In the genomic region with DNA sequence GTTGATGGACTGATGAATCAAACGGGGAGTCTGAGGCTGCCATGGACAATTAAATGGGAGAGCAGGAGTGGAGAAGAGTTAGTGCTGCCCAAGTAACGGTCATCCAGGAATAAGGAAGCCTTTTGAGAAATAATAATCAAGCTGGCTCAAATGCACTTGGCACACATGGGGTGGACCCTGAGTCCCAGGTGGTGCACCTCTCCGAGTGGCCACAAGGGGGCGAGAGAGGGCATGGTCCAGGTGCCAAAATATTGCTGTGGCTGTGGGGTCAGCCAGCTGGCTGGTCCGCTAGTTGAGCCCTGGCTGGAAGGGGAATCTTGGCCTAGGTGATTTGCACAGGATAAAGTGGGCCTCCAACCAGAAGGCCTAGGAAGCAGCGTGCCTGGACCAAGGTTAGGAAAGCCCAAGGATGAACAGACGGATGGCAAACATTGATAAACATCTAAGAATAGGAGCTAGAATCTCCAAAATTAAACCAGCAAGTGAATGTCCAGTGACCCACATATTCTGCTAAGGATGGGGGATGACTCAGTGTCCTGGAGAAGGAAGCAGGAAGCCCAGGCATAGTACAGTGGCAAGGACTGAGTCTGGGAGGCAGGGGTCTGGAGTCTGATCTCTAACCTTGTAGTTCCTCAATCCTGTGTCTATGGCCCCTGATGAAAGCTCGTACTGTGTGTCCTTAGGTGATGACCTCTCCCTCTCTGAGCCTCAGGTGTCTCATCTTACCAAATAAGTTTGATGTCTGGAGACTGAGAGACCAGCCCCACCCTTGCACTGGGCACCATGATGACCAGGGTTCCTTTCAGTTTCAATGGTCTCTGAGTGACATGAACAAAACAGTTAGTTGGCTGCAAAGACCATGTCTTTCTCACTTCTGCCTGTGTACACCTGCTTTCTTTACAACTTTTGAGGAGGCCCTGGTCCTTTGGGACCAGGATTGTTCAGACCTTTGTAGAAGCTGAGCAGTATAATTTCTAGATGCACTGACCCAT, we compare ENCODE assay signal across 9 cellular contexts. TPM values are rescaled to one million over a fixed set of nuclear protein-coding genes. Genes with fewer than 3 reads are reported as not detected.
DNase-seq lines count a peak whose midpoint lies in the region; ATAC-seq and TF ChIP-seq lines count a peak whose summit lies in the region.
"Had no signal": no experiment of that assay in that cellular context is flagged by ENCODE, and none has a peak within 500 bp of the region (broad histone marks: within the 10 kb centered on the region; RNA-seq: fewer than 3 reads in every experiment).

No MANE protein-coding gene starts in this region.

- CTCF ChIA-PET in activated naive CD4-positive, alpha-beta T cell treated with anti-CD3 and anti-CD28 coated beads for 36 hours (lab: Charles Lee): interaction anchor here (0.8 to 3.6 kb wide), 25 partner anchors 9 to 301 kb away, joined by 3 to 26 read pairs (median 4); partner anchors contain the start of genes SHB and SLC25A51

- ATAC-seq in HG02798 (IDR thresholded peaks at IDR 0.05; ENCODE audit: poor library complexity, unreplicated experiment) (peak; percentile 50), Right ventricle myocardium superior (ENCODE audit: poor library complexity) (peak; percentile 88)

- H3K27me3 Mint-ChIP-seq in activated naive CD4-positive, alpha-beta T cell treated with anti-CD3 and anti-CD28 coated beads for 36 hours (ENCODE audit: low read depth): no peaks in the 10 kb centered on the region

- intact Hi-C loops in activated naive CD4-positive, alpha-beta T cell treated with anti-CD3 and anti-CD28 coated beads for 36 hours (cut with micrococcal nuclease): loop anchor here (1.0 to 5.0 kb wide), 5 partner anchors 73 to 312 kb away; no protein-coding TSS in a partner anchor
- intact Hi-C loops in Right ventricle myocardium superior (cut with DNase I): no loop called here

- no peaks in the 10 kb centered on the region for H3K36me3 Mint-ChIP-seq in activated naive CD4-positive, alpha-beta T cell treated with anti-CD3 and anti-CD28 coated beads for 36 hours (ENCODE audit: low read depth)

- H3K4me3 Mint-ChIP-seq in activated naive CD4-positive, alpha-beta T cell treated with anti-CD3 and anti-CD28 coated beads for 36 hours: no peak overlapping the region

- DNase-seq in NCI-H1436 (lab: John Stamatoyannopoulos, UW): peak; percentile 22
- DNase-seq in NCI-H1436 treated with DMSO at 0.1 percent for 48 hours (lab: John Stamatoyannopoulos, UW): no peak
- peak; percentile 55 for DNase-seq in RPMI7951 (ENCODE audit: low read depth)
- peak; percentile 78 for DNase-seq in activated naive CD4-positive, alpha-beta T cell treated with anti-CD3 and anti-CD28 coated beads for 36 hours
- DNase-seq in Right ventricle myocardium superior: peak; percentile 86
- DNase-seq in retinal pigment epithelial cell (ENCODE audit: low read depth): no peak
- no peak for DNase-seq in dedifferentiated amniotic fluid mesenchymal stem cell (ENCODE audit: extremely low spot score)

- H3K4me3 ChIP-seq in retinal pigment epithelial cell (ENCODE audit: low read length): no peak overlapping the region
- H3K4me3 ChIP-seq: BLaER1 treated with 17β-estradiol and CSF1 and Interleukin-3, amounts not matched to agents 10 nM and 100 nM had no signal

- no peaks in the 10 kb centered on the region for H3K9me3 Mint-ChIP-seq in activated naive CD4-positive, alpha-beta T cell treated with anti-CD3 and anti-CD28 coated beads for 36 hours

- H3K27ac Mint-ChIP-seq in activated naive CD4-positive, alpha-beta T cell treated with anti-CD3 and anti-CD28 coated beads for 36 hours: no peak overlapping the region

- TF ChIP-seq CTCF in retinal pigment epithelial cell (conservative IDR thresholded peaks at IDR 0.05; ENCODE audit: low read depth, low read length): peak; percentile 97

- no peaks in the 10 kb centered on the region for H3K4me1 Mint-ChIP-seq in activated naive CD4-positive, alpha-beta T cell treated with anti-CD3 and anti-CD28 coated beads for 36 hours (ENCODE audit: low read depth)

RNA-seq across cellular contexts. Expression of gene SHB, which starts 19.2 kb away (rescaled TPM):
- 10.0 and 10.7 TPM in 2 replicates for total RNA-seq in RPMI7951 (2014; rRNA removed; shearing (Covaris generic))
- 1 to 10 TPM; 1.2 TPM for total RNA-seq in activated naive CD4-positive, alpha-beta T cell treated with anti-CD3 and anti-CD28 coated beads for 36 hours
- 15.0 TPM for total RNA-seq in Right ventricle myocardium superior

Comparison
In these comparisons a context has a peak if more than half of its experiments do, and no peak if none do; other contexts are left out.
1. DNase-seq: peak in NCI-H1436 (single experiment), RPMI7951 (single experiment), activated naive CD4-positive, alpha-beta T cell treated with anti-CD3 and anti-CD28 coated beads for 36 hours (single experiment) and Right ventricle myocardium superior (single experiment); none in NCI-H1436 treated with DMSO at 0.1 percent for 48 hours (single experiment), retinal pigment epithelial cell (single experiment) and dedifferentiated amniotic fluid mesenchymal stem cell (single experiment).